8 cellular contexts compared by ENCODE assay signal in the genomic region with DNA sequence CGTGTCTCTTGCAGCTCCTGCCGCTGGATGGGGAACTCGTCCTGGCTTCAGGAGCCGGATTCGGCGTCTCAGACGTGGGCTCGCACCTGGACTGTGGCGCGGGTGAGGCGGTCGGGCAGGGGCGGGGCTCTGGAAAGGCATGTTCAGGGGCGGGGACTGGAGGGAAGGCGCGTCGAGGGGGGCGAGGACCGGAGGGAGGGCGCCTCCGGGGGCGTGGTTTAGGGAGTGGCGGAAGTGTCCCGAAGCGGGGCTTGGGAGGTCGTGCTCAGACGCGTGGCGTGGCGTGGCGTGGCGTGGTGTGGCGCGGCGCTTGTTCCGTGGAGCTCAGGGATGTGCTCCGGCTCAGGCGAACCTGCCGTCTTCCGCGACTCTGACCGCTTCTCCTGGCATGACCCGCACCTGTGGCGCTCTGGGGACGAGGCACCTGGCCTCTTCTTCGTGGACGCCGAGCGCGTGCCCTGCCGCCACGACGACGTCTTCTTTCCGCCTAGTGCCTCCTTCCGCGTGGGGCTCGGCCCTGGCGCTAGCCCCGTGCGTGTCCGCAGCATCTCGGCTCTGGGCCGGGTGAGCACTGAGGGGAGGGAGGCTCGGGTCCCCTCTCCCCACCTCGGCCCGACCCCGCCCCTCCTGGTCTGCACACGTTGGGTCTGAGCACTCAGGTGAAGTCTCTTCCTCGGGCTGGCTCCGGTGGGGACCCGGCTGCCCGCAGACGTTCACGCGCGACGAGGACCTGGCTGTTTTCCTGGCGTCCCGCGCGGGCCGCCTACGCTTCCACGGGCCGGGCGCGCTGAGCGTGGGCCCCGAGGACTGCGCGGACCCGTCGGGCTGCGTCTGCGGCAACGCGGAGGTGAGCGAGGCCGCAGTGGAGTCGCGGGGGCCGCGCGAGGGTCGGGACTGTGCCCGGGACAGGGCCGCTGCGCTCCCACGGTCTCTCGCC. TPM values are rescaled to one million over a fixed set of nuclear protein-coding genes. Genes with fewer than 3 reads are reported as not detected.
DNase-seq lines count a peak whose midpoint lies in the region; ATAC-seq and TF ChIP-seq lines count a peak whose summit lies in the region.

No MANE protein-coding gene starts in this region.

- H3K4me1 ChIP-seq in neuron (ENCODE audit: insufficient read depth, low read length) (peaks cover 10% of the 10 kb centered on the region), testis (peaks cover 16% of the 10 kb centered on the region)

- TF ChIP-seq CTCF in BJ (IDR thresholded peaks at IDR 0.05; ENCODE audit: insufficient read depth, low read depth, low read length) (no peak), testis (IDR thresholded peaks at IDR 0.05) (no peak)

- intact Hi-C loops in testis (cut with DNase I; ENCODE audit: low total_unique reads): loop anchor here (10.0 kb wide), 1 partner anchor 154 kb away; a partner anchor contains a TSS

- TF ChIP-seq POLR2A in testis (IDR thresholded peaks at IDR 0.05): no peak

- H2AFZ ChIP-seq in neuron (ENCODE audit: low read depth, low read length): peak overlapping the region; percentile 74

- CTCF ChIA-PET in BJ (lab: Yijun Ruan, JAX): interaction anchor here (1.0 to 2.4 kb wide), 2 partner anchors 10 to 234 kb away, joined by 3 to 7 read pairs; no protein-coding TSS in a partner anchor

- ATAC-seq in GM21367 (IDR thresholded peaks at IDR 0.05; ENCODE audit: unreplicated experiment): peak; percentile 61

- H3K27me3 ChIP-seq in BJ (ENCODE audit: control insufficient read depth, insufficient read depth, low read length) (peaks cover 15% of the 10 kb centered on the region), neuron (ENCODE audit: insufficient read depth, low read length) (peaks cover 15% of the 10 kb centered on the region), testis (no peaks in the 10 kb centered on the region)

- POLR2A ChIA-PET in BJ (lab: Charles Lee): no interaction called here

- H3K36me3 ChIP-seq in BJ (ENCODE audit: control insufficient read depth, insufficient read depth, low read length) (peaks cover 9% of the 10 kb centered on the region), neuron (ENCODE audit: insufficient read depth, low read length) (peaks cover 9% of the 10 kb centered on the region), testis (ENCODE audit: low read depth, missing control alignments) (no peaks in the 10 kb centered on the region)

- H3K27ac ChIP-seq in epithelial cell of prostate: peak overlapping the region; percentile 51
- no peak overlapping the region for H3K27ac ChIP-seq in testis

- no peak for DNase-seq in BJ (ENCODE audit: low read depth)
- peak; percentile 55 to 69 for DNase-seq in NCI-H1930 (lab: John Stamatoyannopoulos, UW)
- DNase-seq in activated CD8-positive, alpha-beta memory T cell treated with anti-CD3 and anti-CD28 coated beads for 1 hour (ENCODE audit: extremely low read depth in 1 of 2, low read depth in 1 of 2): peak; percentile 66 to 71
- no peak for DNase-seq in epithelial cell of prostate (ENCODE audit: low read depth, low spot score)
- DNase-seq in testis: peak; percentile 66
- DNase-seq in 8988T: no peak

- H3K4me3 ChIP-seq in BJ (ENCODE audit: low read depth, low read length) (peak overlapping the region; percentile 39), neuron (ENCODE audit: low read length) (peak overlapping the region; percentile 32), testis (peak overlapping the region; percentile 29 to 47)

- H3K9me3 ChIP-seq in neuron (ENCODE audit: low read length) (peaks cover 2% of the 10 kb centered on the region), testis (no peaks in the 10 kb centered on the region)

- 2 to 5% methylated on average over 34 to 94 of the region's 111 CpGs for WGBS in testis, 2 donors

RNA-seq across cellular contexts. Expression of a gene that starts 6.2 kb away (rescaled TPM):
- polyA plus RNA-seq in BJ (2011; rRNA removed) (0.04 and 0.17 TPM in 2 replicates), testis (ENCODE audit: insufficient read depth, low read depth, low replicate concordance) (3.0 TPM)
- polyA minus RNA-seq in BJ (2011; rRNA and poly(A)+ RNA removed): 0.28 TPM in 1 of 2 replicates, not detected in the other
- 1 to 10 TPM; 3.0 to 4.6 TPM for total RNA-seq in testis

Comparison
In these comparisons a context has a peak if more than half of its experiments do, and no peak if none do; other contexts are left out.
1. DNase-seq: peak in NCI-H1930 (2 of 2), activated CD8-positive, alpha-beta memory T cell treated with anti-CD3 and anti-CD28 coated beads for 1 hour (2 of 2) and testis (single experiment); none in BJ (single experiment), epithelial cell of prostate (single experiment) and 8988T (single experiment).
2. Peak in every context shown above with its lines, with median percentiles within 50 percentile points of each other: H3K4me3 ChIP-seq.